ENCODE assay signal across 9 cellular contexts in the genomic region with DNA sequence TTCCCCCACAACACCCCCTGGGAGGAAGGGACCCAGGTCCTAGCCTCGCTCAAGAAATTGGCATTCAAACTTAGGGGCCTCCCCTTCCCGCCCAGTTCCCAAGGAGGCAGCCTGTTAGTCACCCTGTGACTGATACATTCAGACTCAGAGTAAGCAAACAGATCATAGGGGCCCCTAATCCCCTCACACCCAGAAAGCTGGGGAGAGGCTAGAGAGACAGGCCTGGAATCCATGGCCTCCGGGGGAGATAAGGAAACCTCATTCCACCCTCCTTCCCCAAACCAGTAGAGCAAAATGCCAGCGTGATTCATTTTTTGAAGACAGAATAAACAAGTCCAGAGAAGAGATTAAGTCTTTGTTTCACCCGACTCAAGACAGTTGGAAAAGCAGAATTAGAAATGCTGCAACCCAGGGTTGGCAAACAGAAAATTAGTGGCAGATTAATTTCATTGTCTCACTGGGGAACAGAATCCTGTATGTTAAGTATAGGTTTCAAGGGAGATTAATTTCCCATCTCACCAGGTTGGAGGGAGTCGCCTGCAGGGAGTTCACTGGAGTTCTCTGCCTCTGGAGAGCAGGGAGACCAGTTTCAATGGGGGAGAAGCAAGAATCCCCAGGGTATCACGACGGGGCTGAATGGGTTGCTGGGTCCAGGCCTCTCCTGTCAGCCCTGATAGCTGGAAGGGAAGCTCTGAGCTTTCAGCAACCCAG.
DNase-seq lines count a peak whose midpoint lies in the region; ATAC-seq and TF ChIP-seq lines count a peak whose summit lies in the region.
"Had no signal": no experiment of that assay in that cellular context is flagged by ENCODE, and none has a peak within 500 bp of the region (broad histone marks: within the 10 kb centered on the region; RNA-seq: fewer than 3 reads in every experiment).

No MANE protein-coding gene starts in this region.

- intact Hi-C loops in adrenal gland (cut with DNase I): loop anchor here in 1 of 2 donors (10.0 kb wide), 1 partner anchor 1020 kb away; no protein-coding TSS in a partner anchor

- H3K27ac ChIP-seq in adrenal gland: no peak overlapping the region

- no peak overlapping the region for H3K27ac Mint-ChIP-seq in activated T-cell treated with anti-CD3 and anti-CD28 coated beads, Interleukin-2, amount 50 U/mL, for 72 hours

- CTCF ChIA-PET in BJ (lab: Yijun Ruan, JAX): interaction anchor here (2.3 kb wide), 1 partner anchor 10 kb away, joined by 7 read pairs; no protein-coding TSS in a partner anchor

- H3K4me1 ChIP-seq in adrenal gland (replicated peaks in 1 of 2): peaks cover 0 to 10% of the 10 kb centered on the region in 2 donors

- TF ChIP-seq POLR2A in adrenal gland (IDR thresholded peaks at IDR 0.05): no peak

- TF ChIP-seq CTCF in BJ (IDR thresholded peaks at IDR 0.05; ENCODE audit: insufficient read depth, low read depth, low read length) (no peak), adrenal gland (IDR thresholded peaks at IDR 0.05) (no peak)

- H3K27me3 Mint-ChIP-seq in activated T-cell treated with anti-CD3 and anti-CD28 coated beads, Interleukin-2, amount 50 U/mL, for 72 hours (ENCODE audit: low read depth): peaks cover 37% of the 10 kb centered on the region

- H3K4me3 Mint-ChIP-seq in activated T-cell treated with anti-CD3 and anti-CD28 coated beads, Interleukin-2, amount 50 U/mL, for 72 hours: peak overlapping the region; percentile 57 to 81
- H3K4me3 Mint-ChIP-seq: naive B cell had no signal

- H3K27me3 ChIP-seq in BJ (ENCODE audit: control insufficient read depth, insufficient read depth, low read length): no peaks in the 10 kb centered on the region; the same call in 1 of the 2 replicates
- H3K27me3 ChIP-seq in adrenal gland: no peaks in the 10 kb centered on the region

- no peak overlapping the region for H3K4me3 ChIP-seq in BJ (ENCODE audit: low read depth, low read length)
- H3K4me3 ChIP-seq in adrenal gland: no peak overlapping the region

- WGBS in adrenal gland, 4 donors: 48 to 58% (median 56%) methylated on average over 6 to 8 of the region's 8 CpGs

- DNase-seq in BJ (ENCODE audit: low read depth) (peak; percentile 65), HK-2 (ENCODE audit: unreplicated experiment) (peak; percentile 71), kidney glomerular epithelial cell (lab: John Stamatoyannopoulos, UW) (peak; percentile 92), NCI-H128 (lab: John Stamatoyannopoulos, UW; ENCODE audit: unreplicated experiment) (no peak), NCI-H1436 (lab: John Stamatoyannopoulos, UW) (no peak), adrenal gland (no peak)
- peak in 1 of 2 donors; percentile 67 for DNase-seq in activated T-cell treated with anti-CD3 and anti-CD28 coated beads, Interleukin-2, amount 50 U/mL, for 72 hours
- DNase-seq: naive B cell had no signal

- H3K36me3 ChIP-seq in BJ (ENCODE audit: control insufficient read depth, insufficient read depth, low read length) (no peaks in the 10 kb centered on the region), adrenal gland (replicated peaks in 1 of 2) (no peaks in the 10 kb centered on the region)

- no peaks in the 10 kb centered on the region for H3K9me3 Mint-ChIP-seq in activated T-cell treated with anti-CD3 and anti-CD28 coated beads, Interleukin-2, amount 50 U/mL, for 72 hours
- H3K9me3 Mint-ChIP-seq: naive B cell had no signal

- ATAC-seq in activated T-cell treated with anti-CD3 and anti-CD28 coated beads, Interleukin-2, amount 50 U/mL, for 72 hours (replicated peaks in 1 of 2): peak; percentile 22 to 36
- ATAC-seq in GM19397 (IDR thresholded peaks at IDR 0.05; ENCODE audit: unreplicated experiment): no peak

- H3K9me3 ChIP-seq in adrenal gland (replicated peaks in 1 of 3): no peaks in the 10 kb centered on the region

- H3K36me3 Mint-ChIP-seq in activated T-cell treated with anti-CD3 and anti-CD28 coated beads, Interleukin-2, amount 50 U/mL, for 72 hours (ENCODE audit: insufficient read depth in 2 of 2): peaks cover 0 to 2% of the 10 kb centered on the region in 2 donors
- H3K36me3 Mint-ChIP-seq: naive B cell had no signal

- peaks cover 73% of the 10 kb centered on the region for H3K4me1 Mint-ChIP-seq in activated T-cell treated with anti-CD3 and anti-CD28 coated beads, Interleukin-2, amount 50 U/mL, for 72 hours (ENCODE audit: low read depth)

- POLR2A ChIA-PET in BJ (lab: Charles Lee): no interaction called here

Comparison
In these comparisons a context has a peak if more than half of its experiments do, and no peak if none do; other contexts are left out.
1. DNase-seq: peak in BJ (single experiment), HK-2 (single experiment) and kidney glomerular epithelial cell (single experiment); none in NCI-H128 (single experiment), NCI-H1436 (single experiment) and adrenal gland (0 of 7).